Comparison of ENCODE assay signal across 8 cellular contexts in the genomic region with DNA sequence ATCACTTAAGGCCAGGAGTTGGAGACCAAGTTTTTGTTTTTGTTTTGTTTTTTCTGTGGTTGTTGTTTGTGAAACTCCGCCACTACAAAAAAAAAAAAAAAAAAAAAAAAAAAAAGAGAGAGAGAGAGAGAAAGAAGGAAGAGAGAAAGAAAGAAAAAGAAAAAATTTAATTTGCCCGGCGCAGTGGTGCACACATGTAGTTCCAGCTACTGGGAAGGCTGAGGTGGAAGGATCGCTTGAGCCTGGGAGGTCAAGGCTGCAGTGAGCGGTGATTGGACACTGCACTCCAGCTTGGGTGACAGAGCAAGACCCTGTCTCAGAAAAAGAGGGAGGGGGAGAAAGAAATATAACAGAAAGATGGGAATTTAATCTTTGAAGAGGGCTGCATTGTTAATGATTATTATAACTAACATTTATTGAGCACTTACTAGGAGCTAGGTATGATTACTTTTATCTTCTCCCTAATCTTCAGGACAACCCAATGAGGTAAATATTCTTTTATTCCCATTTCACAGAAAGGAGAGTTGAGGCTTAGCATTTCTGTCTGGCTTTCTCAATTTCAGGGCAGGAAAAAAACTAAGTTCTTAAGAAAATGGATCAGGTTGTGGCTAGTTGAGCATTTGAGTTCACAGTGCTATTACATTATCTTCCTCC. TPM values are rescaled to one million over a fixed set of nuclear protein-coding genes. Genes with fewer than 3 reads are reported as not detected.
A peak's percentile ranks its signal among the peaks of the same experiment; 100 is the strongest.
DNase-seq lines count a peak whose midpoint lies in the region; TF ChIP-seq lines count a peak whose summit lies in the region.

No MANE protein-coding gene starts in this region.

- H3K27me3 Mint-ChIP-seq in dendritic cell treated with granulocyte-macrophage colony-stimulating factor and Interleukin-4, amounts not matched to agents 40 ng/mL and 50 ng/mL, for 4 days: no peaks in the 10 kb centered on the region

- peaks cover 22% of the 10 kb centered on the region for H3K4me1 Mint-ChIP-seq in dendritic cell treated with granulocyte-macrophage colony-stimulating factor and Interleukin-4, amounts not matched to agents 40 ng/mL and 50 ng/mL, for 4 days (ENCODE audit: low read depth)

- H3K27ac Mint-ChIP-seq in dendritic cell treated with granulocyte-macrophage colony-stimulating factor and Interleukin-4, amounts not matched to agents 40 ng/mL and 50 ng/mL, for 4 days: no peak overlapping the region

- H3K9ac ChIP-seq in BLaER1 (0 out of 2 replicates have a peak overlapping the region, but pooled peaks have one; percentile 74), Karpas-422 (ENCODE audit: low read length) (peak overlapping the region; percentile 87; the same call in 1 of the 2 replicates)

- no peak for TF ChIP-seq CTCF in prostate gland (IDR thresholded peaks at IDR 0.05)

- H2AFZ ChIP-seq in Karpas-422 (ENCODE audit: low read length) (no peak overlapping the region), neuron (ENCODE audit: low read depth, low read length) (peak overlapping the region; percentile 19)

- H3K36me3 ChIP-seq in BLaER1 (peaks cover 10% of the 10 kb centered on the region; the same call in 1 of the 2 replicates), Karpas-422 (ENCODE audit: insufficient read depth, low read length) (peaks cover 15% of the 10 kb centered on the region; the same call in 1 of the 2 replicates), neuron (ENCODE audit: insufficient read depth, low read length) (peaks cover 8% of the 10 kb centered on the region), prostate gland (no peaks in the 10 kb centered on the region)

- intact Hi-C loops in dendritic cell treated with granulocyte-macrophage colony-stimulating factor and Interleukin-4, amounts not matched to agents 40 ng/mL and 50 ng/mL, for 4 days (cut with micrococcal nuclease): no loop called here
- intact Hi-C loops in prostate gland (cut with DNase I): no loop called here

- DNase-seq in Karpas-422 (no peak), amniotic stem cell (lab: John Stamatoyannopoulos, UW) (no peak), prostate gland (ENCODE audit: low spot score) (no peak), NCI-H2029 treated with DMSO at 0.1 percent for 48 hours (lab: John Stamatoyannopoulos, UW) (no peak), KG1 (lab: John Stamatoyannopoulos, UW) (no peak)

- no peak for TF ChIP-seq POLR2A in prostate gland (IDR thresholded peaks at IDR 0.05)

- H3K4me3 Mint-ChIP-seq in dendritic cell treated with granulocyte-macrophage colony-stimulating factor and Interleukin-4, amounts not matched to agents 40 ng/mL and 50 ng/mL, for 4 days: peak overlapping the region; percentile 93

- 86% methylated on average over 5 of the region's 5 CpGs for WGBS in prostate gland

- H3K79me2 ChIP-seq in Karpas-422 (ENCODE audit: low read length): peaks cover 21% of the 10 kb centered on the region

- peak overlapping the region; percentile 70 for H3K4me2 ChIP-seq in BLaER1
- H3K4me2 ChIP-seq in Karpas-422 (ENCODE audit: low read depth, low read length, poor library complexity, severe bottlenecking): peak overlapping the region; percentile 91

- H3K27me3 ChIP-seq in BLaER1 (no peaks in the 10 kb centered on the region), Karpas-422 (ENCODE audit: low read length) (no peaks in the 10 kb centered on the region), neuron (ENCODE audit: insufficient read depth, low read length) (no peaks in the 10 kb centered on the region), prostate gland (replicated peaks; ENCODE audit: insufficient read depth) (no peaks in the 10 kb centered on the region)

- H3K9me3 ChIP-seq in BLaER1: no peaks in the 10 kb centered on the region
- no peaks in the 10 kb centered on the region for H3K9me3 ChIP-seq in Karpas-422 (ENCODE audit: low read length)
- H3K9me3 ChIP-seq in neuron (ENCODE audit: low read length): no peaks in the 10 kb centered on the region
- H3K9me3 ChIP-seq in prostate gland: no peaks in the 10 kb centered on the region

- H3K4me1 ChIP-seq in BLaER1 (peaks cover 17% of the 10 kb centered on the region; the same call in 1 of the 2 replicates), Karpas-422 (ENCODE audit: low read length) (peaks cover 33% of the 10 kb centered on the region), neuron (ENCODE audit: insufficient read depth, low read length) (peaks cover 3% of the 10 kb centered on the region), prostate gland (replicated peaks) (no peaks in the 10 kb centered on the region)

- H3K27ac ChIP-seq in BLaER1 (no peak overlapping the region), Karpas-422 (ENCODE audit: low read length) (no peak overlapping the region), prostate gland (no peak overlapping the region)

- H3K4me3 ChIP-seq in BLaER1 (peak overlapping the region; percentile 76), Karpas-422 (ENCODE audit: low read length) (peak overlapping the region; percentile 81), neuron (ENCODE audit: low read length) (peak overlapping the region; percentile 70), prostate gland (no peak overlapping the region)

- H3K36me3 Mint-ChIP-seq in dendritic cell treated with granulocyte-macrophage colony-stimulating factor and Interleukin-4, amounts not matched to agents 40 ng/mL and 50 ng/mL, for 4 days (ENCODE audit: low read depth): peaks cover 58% of the 10 kb centered on the region

- no peaks in the 10 kb centered on the region for H3K9me3 Mint-ChIP-seq in dendritic cell treated with granulocyte-macrophage colony-stimulating factor and Interleukin-4, amounts not matched to agents 40 ng/mL and 50 ng/mL, for 4 days

- H3K9me2 ChIP-seq in Karpas-422 (replicated peaks; ENCODE audit: insufficient read depth, low read length): no peaks in the 10 kb centered on the region

- H4K20me1 ChIP-seq in BLaER1 (no peaks in the 10 kb centered on the region), Karpas-422 (ENCODE audit: insufficient read depth, low read depth, low read length) (no peaks in the 10 kb centered on the region)

RNA-seq across cellular contexts. Expression of gene THG1L, which starts 1.0 kb away (rescaled TPM):
- total RNA-seq in Karpas-422 (2014; rRNA removed; shearing (Covaris generic); ENCODE audit: low replicate concordance): 18.6 and 25.1 TPM in 2 replicates
- total RNA-seq in prostate gland: 10 to 100 TPM; 14.1 to 16.9 TPM

RNA-seq across cellular contexts. Expression of gene LSM11, which starts 11.3 kb away (rescaled TPM):
- total RNA-seq in Karpas-422 (2014; rRNA removed; shearing (Covaris generic); ENCODE audit: low replicate concordance): 5.7 and 6.5 TPM in 2 replicates
- total RNA-seq in prostate gland: 1 to 10 TPM; 4.1 to 8.1 TPM

Comparison
In these comparisons a context has a peak if more than half of its experiments do, and no peak if none do; other contexts are left out.
1. H3K4me3 ChIP-seq: peak in BLaER1 (single experiment), Karpas-422 (single experiment) and neuron (single experiment); none in prostate gland (0 of 2).